8 cellular contexts compared by ENCODE assay signal in the genomic region with DNA sequence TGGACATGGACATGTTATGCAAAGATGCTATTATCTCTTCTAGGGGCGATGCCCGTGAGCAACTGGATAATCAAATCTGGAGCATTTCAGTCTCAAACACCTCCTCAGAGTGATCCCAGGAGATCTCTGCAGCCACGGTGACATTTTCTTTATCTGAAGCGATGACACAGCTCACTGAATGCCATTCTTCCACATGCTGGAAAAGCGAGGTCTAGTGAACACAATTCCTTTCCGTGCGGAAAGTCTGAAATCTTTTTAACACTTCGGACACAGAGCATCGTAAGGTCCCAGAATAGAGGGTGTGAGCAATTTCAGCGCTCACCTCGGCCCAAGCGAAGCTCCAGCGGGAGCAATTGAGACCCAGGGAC. TPM values are rescaled to one million over a fixed set of nuclear protein-coding genes. Genes with fewer than 3 reads are reported as not detected.
DNase-seq lines count a peak whose midpoint lies in the region; ATAC-seq and TF ChIP-seq lines count a peak whose summit lies in the region.

No MANE protein-coding gene starts in this region.

- no peaks in the 10 kb centered on the region for H3K9me2 ChIP-seq in DOHH2 (replicated peaks; ENCODE audit: control insufficient read depth, low read length)

- H3K27ac ChIP-seq in DOHH2 (ENCODE audit: low read depth, low read length) (peak overlapping the region; percentile 54), osteoblast (ENCODE audit: low read depth, low read length) (peak overlapping the region; percentile 89)

- H3K9ac ChIP-seq in endocrine pancreas (ENCODE audit: control insufficient read depth, insufficient read depth, low read length), result peak overlapping the region; percentile 95

- ATAC-seq in HG02852 (IDR thresholded peaks at IDR 0.05; ENCODE audit: unreplicated experiment), result no peak

- TF ChIP-seq POLR2A in NB4 (IDR thresholded peaks at IDR 0.05; ENCODE audit: extremely low read depth, insufficient read length), result no peak

- H3K27me3 ChIP-seq in DOHH2 (ENCODE audit: control insufficient read depth, low read length), result no peaks in the 10 kb centered on the region
- H3K27me3 ChIP-seq in endocrine pancreas (ENCODE audit: control insufficient read depth, insufficient read depth, low read length), result no peaks in the 10 kb centered on the region
- no peaks in the 10 kb centered on the region for H3K27me3 ChIP-seq in osteoblast (ENCODE audit: insufficient read depth, low read length)

- TF ChIP-seq CTCF in DOHH2 (IDR thresholded peaks at IDR 0.05; ENCODE audit: low read depth, low read length, poor library complexity, severe bottlenecking) (peak; percentile 18), NB4 (IDR thresholded peaks at IDR 0.05; ENCODE audit: low read depth, low read length) (no peak), osteoblast (IDR thresholded peaks at IDR 0.05; ENCODE audit: extremely low read depth, low read depth, low read length) (no peak)

- H3K4me2 ChIP-seq in DOHH2 (ENCODE audit: low read length), result peak overlapping the region; percentile 93
- H3K4me2 ChIP-seq in osteoblast (ENCODE audit: insufficient read depth, low read length), result peak overlapping the region; percentile 98

- H3K4me1 ChIP-seq in DOHH2 (ENCODE audit: control insufficient read depth, low read length), result peaks cover 63% of the 10 kb centered on the region
- peaks cover 9% of the 10 kb centered on the region for H3K4me1 ChIP-seq in endocrine pancreas (ENCODE audit: control insufficient read depth, insufficient read depth, low read length)
- peaks cover 38% of the 10 kb centered on the region for H3K4me1 ChIP-seq in osteoblast (ENCODE audit: insufficient read depth, low read length)

- H3K36me3 ChIP-seq in DOHH2 (ENCODE audit: control insufficient read depth, low read length) (peaks cover 79% of the 10 kb centered on the region), endocrine pancreas (ENCODE audit: control insufficient read depth, insufficient read depth, low read length) (no peaks in the 10 kb centered on the region), osteoblast (ENCODE audit: insufficient read depth, low read length) (peaks cover 25% of the 10 kb centered on the region)

- H3K4me3 ChIP-seq in DOHH2 (ENCODE audit: low read length) (peak overlapping the region; percentile 80), NB4 (ENCODE audit: low read depth, low read length) (peak overlapping the region; percentile 91), endocrine pancreas (ENCODE audit: control insufficient read depth, insufficient read depth, low read length) (peak overlapping the region; percentile 77), osteoblast (ENCODE audit: insufficient read depth, low read length) (peak overlapping the region; percentile 100)

- H3K79me2 ChIP-seq in DOHH2 (ENCODE audit: control insufficient read depth, low read length) (peaks cover 77% of the 10 kb centered on the region), osteoblast (ENCODE audit: insufficient read depth, low read length) (peaks cover 56% of the 10 kb centered on the region)

- H3K9me3 ChIP-seq in DOHH2 (ENCODE audit: control insufficient read depth, insufficient read depth, low read length) (no peaks in the 10 kb centered on the region), endocrine pancreas (ENCODE audit: control insufficient read depth, low read length) (no peaks in the 10 kb centered on the region), osteoblast (ENCODE audit: low read depth, low read length) (no peaks in the 10 kb centered on the region)

- no peak for DNase-seq in NB4 (ENCODE audit: low read depth)
- DNase-seq in osteoblast (ENCODE audit: insufficient read length, low spot score, missing footprints), result no peak
- no peak for DNase-seq in HuH-7.5 (ENCODE audit: low spot score)
- no peak for DNase-seq in cortex of kidney (lab: John Stamatoyannopoulos, UW)
- no peak for DNase-seq in OCI-M2 (lab: John Stamatoyannopoulos, UW; ENCODE audit: unreplicated experiment)

- 0 out of 2 replicates have a peak, but pooled peaks cover 2% of the 10 kb centered on the region for H3F3A ChIP-seq in DOHH2 (ENCODE audit: control insufficient read depth, insufficient read depth)

- peak overlapping the region; percentile 100 for H2AFZ ChIP-seq in osteoblast (ENCODE audit: low read length)

- H4K20me1 ChIP-seq in DOHH2 (ENCODE audit: control insufficient read depth, insufficient read depth, low read depth, low read length) (peaks cover 26% of the 10 kb centered on the region), osteoblast (ENCODE audit: insufficient read depth, low read length) (peaks cover 8% of the 10 kb centered on the region)

RNA-seq across cellular contexts. Expression of a gene that starts 0.5 kb away (rescaled TPM):
- total RNA-seq in osteoblast, result 1.4 and 1.5 TPM in 2 replicates

RNA-seq across cellular contexts. Expression of a gene that starts 27.2 kb away (rescaled TPM):
- 0.36 TPM in 1 of 2 replicates, not detected in the other for total RNA-seq in osteoblast

RNA-seq across cellular contexts. Expression of a gene that starts 54.6 kb away (rescaled TPM):
- total RNA-seq in osteoblast, result 12.7 and 13.8 TPM in 2 replicates

RNA-seq across cellular contexts. Expression of a gene that starts 54.8 kb away (rescaled TPM):
- 149 and 164 TPM in 2 replicates for total RNA-seq in osteoblast
